ENCODE assay signal across 8 cellular contexts in the genomic region with DNA sequence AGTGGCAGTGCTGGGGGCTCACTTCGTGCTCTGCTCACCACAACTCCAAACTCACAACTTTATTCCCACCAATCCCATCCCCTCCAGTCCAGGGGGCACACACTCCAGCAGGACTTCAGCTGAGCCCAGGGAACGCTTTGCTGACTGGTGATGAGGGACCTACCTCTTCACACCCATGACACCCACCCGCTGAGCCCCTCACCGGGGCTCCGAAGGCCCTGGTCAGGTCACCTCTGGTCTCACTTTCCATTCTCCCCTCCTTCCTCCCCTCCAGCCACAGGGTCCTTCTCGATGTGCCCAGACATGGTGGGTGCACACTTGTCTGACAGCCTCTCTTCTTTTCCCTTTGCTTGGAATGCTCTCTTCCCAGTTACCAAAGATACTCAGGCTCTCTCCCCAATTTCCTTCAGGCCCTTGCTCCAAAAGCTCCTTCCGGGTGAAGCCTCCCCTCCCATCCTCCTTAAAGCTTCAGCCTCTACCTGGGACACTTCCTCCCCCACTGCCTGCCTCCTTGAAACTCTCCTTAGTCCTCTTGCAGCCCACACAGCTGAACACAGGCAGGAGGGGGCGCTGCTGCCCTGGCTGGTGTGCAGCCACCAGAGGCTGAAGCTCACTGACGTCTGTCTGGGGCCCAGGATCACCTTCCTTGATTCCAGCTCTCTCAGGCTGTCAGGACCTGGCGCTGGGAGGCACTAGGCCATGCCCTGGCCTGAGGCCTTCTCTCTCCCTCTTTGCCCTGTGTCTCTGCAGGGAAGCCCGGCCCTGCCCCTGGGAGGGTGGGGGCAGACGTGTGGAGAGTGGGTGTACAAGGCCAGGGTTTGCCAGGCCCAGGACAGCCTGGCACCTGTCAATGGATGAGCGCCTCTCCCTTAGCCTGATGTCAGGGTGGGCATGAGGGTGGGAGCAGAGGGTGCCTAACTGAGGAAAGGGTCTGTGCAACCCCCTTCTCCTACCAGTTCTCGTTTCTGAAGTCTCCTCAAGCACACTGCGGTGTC. TPM values are rescaled to one million over a fixed set of nuclear protein-coding genes. Genes with fewer than 3 reads are reported as not detected.
DNase-seq lines count a peak whose midpoint lies in the region; ATAC-seq and TF ChIP-seq lines count a peak whose summit lies in the region.

No MANE protein-coding gene starts in this region.

- DNase-seq in DMS153 (lab: John Stamatoyannopoulos, UW) (peak; percentile 62), HFFc6 (peak; percentile 61), NCI-H69 (lab: John Stamatoyannopoulos, UW) (peak; percentile 79), head of caudate nucleus (peak in 38 of 42 donors; percentile 34 to 87 (median 64)), putamen (ENCODE audit: low spot score) (peak; percentile 34)
- DNase-seq in activated T-cell treated with anti-CD3 and anti-CD28 coated beads, Interleukin-2, amount 50 U/mL, for 72 hours, result peak; percentile 71 to 72

- H3K4me3 Mint-ChIP-seq in HFFc6, result no peak overlapping the region
- no peak overlapping the region for H3K4me3 Mint-ChIP-seq in activated T-cell treated with anti-CD3 and anti-CD28 coated beads, Interleukin-2, amount 50 U/mL, for 72 hours

- peak; percentile 83 to 85 for ATAC-seq in activated T-cell treated with anti-CD3 and anti-CD28 coated beads, Interleukin-2, amount 50 U/mL, for 72 hours (replicated peaks in 1 of 2)
- ATAC-seq in HG03565 (IDR thresholded peaks at IDR 0.05; ENCODE audit: unreplicated experiment) (no peak), HG02623 (IDR thresholded peaks at IDR 0.05; ENCODE audit: unreplicated experiment) (no peak)

- peak overlapping the region; percentile 29; the same call in 1 of the 2 replicates for H3K27ac Mint-ChIP-seq in HFFc6
- no peak overlapping the region for H3K27ac Mint-ChIP-seq in activated T-cell treated with anti-CD3 and anti-CD28 coated beads, Interleukin-2, amount 50 U/mL, for 72 hours

- TF ChIP-seq CTCF in HFFc6 (IDR thresholded peaks at IDR 0.05), result peak; percentile 87

- peaks cover 14% of the 10 kb centered on the region; the same call in 1 of the 2 replicates for H3K4me1 Mint-ChIP-seq in HFFc6 (ENCODE audit: low read depth)
- no peaks in the 10 kb centered on the region for H3K4me1 Mint-ChIP-seq in activated T-cell treated with anti-CD3 and anti-CD28 coated beads, Interleukin-2, amount 50 U/mL, for 72 hours (ENCODE audit: low read depth)

- intact Hi-C loops in head of caudate nucleus (cut with DNase I), result no loop called here

- H3K36me3 Mint-ChIP-seq in HFFc6 (ENCODE audit: low read depth), result no peaks in the 10 kb centered on the region
- no peaks in the 10 kb centered on the region for H3K36me3 Mint-ChIP-seq in activated T-cell treated with anti-CD3 and anti-CD28 coated beads, Interleukin-2, amount 50 U/mL, for 72 hours (ENCODE audit: insufficient read depth in 2 of 2)

- H3K27me3 Mint-ChIP-seq in HFFc6 (ENCODE audit: insufficient read depth), result peaks cover 14% of the 10 kb centered on the region
- H3K27me3 Mint-ChIP-seq in activated T-cell treated with anti-CD3 and anti-CD28 coated beads, Interleukin-2, amount 50 U/mL, for 72 hours (ENCODE audit: low read depth), result peaks cover 7% of the 10 kb centered on the region

- H3K9me3 Mint-ChIP-seq in HFFc6, result no peaks in the 10 kb centered on the region
- no peaks in the 10 kb centered on the region for H3K9me3 Mint-ChIP-seq in activated T-cell treated with anti-CD3 and anti-CD28 coated beads, Interleukin-2, amount 50 U/mL, for 72 hours

RNA-seq across cellular contexts. Expression of a gene that starts 1.6 kb away (rescaled TPM):
- total RNA-seq in HFFc6 (2021; fragmentation: NEBNext Ultra II Directional; extraction: Animal tissue kit (Norgen Biotek cat#: 25700)), result 1 to 10 TPM in 1 of 6 experiments, under 1 TPM in 5; 0.71 to 1.3 (median 0.85) TPM
- total RNA-seq in activated T-cell treated with anti-CD3 and anti-CD28 coated beads, Interleukin-2, amount 50 U/mL, for 72 hours, result under 1 TPM; 0.37 to 0.41 TPM

Comparison
In these comparisons a context has a peak if more than half of its experiments do, and no peak if none do; other contexts are left out.
1. ATAC-seq: peak in activated T-cell treated with anti-CD3 and anti-CD28 coated beads, Interleukin-2, amount 50 U/mL, for 72 hours (2 of 2); none in HG03565 (single experiment) and HG02623 (single experiment).
2. Peak in every context shown above with its lines, with median percentiles within 50 percentile points of each other: DNase-seq.